Comparison of ENCODE assay signal across 36 cellular contexts in the genomic region with DNA sequence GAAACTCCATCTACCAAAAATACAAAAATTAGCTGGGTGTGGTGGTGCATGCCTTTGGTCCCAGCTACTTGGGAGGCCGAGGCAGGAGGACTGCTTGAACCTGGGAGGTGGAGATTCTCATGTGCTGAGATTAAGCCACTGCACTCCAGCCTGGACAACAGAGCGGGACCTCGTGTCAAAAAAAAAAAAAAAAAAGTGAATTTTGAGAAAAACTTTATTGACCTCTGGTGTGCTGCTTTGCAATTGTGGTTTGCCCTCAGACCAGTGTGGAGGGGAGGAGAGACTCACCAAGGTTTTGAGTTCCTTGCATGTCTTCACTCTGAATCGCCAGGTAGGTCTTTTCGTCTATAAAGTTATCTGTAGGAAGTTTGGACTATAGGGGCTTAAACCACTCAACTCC.
"Had no signal": no experiment of that assay in that cellular context is flagged by ENCODE, and none has a peak within 500 bp of the region (broad histone marks: within the 10 kb centered on the region; RNA-seq: fewer than 3 reads in every experiment).

No MANE protein-coding gene starts in this region.

- DNase-seq: Karpas-422, Kasumi-1, MG63, MM.1S, MV-4-11, NCI-H1048, NCI-H1092, NCI-H1092 treated with DMSO at 0.1 percent for 48 hours, NCI-H1105, NCI-H1105 treated with DMSO at 0.1 percent for 48 hours, NCI-H1417, NCI-H1417 treated with DMSO at 0.1 percent for 48 hours, NCI-H1436, NCI-H1436 treated with DMSO at 0.1 percent for 48 hours, NCI-H146, NCI-H1694, NCI-H1694 treated with DMSO at 0.1 percent for 48 hours, NCI-H187, NCI-H187 treated with DMSO at 0.1 percent for 48 hours, NCI-H1930, NCI-H2029, NCI-H2029 treated with DMSO at 0.1 percent for 48 hours, NCI-H2081, NCI-H2081 treated with DMSO at 0.1 percent for 48 hours, NCI-H2107, NCI-H2171, NCI-H2171 treated with DMSO at 0.1 percent for 48 hours, NCI-H2227 treated with DMSO at 0.1 percent for 48 hours, NCI-H226, NCI-H345, NCI-H446, NCI-H446 treated with DMSO at 0.1 percent for 48 hours, NCI-H510A, NCI-H510A treated with DMSO at 0.1 percent for 48 hours, NCI-H524 had no signal

- H3K27ac ChIP-seq: KMS-11 had no signal

- H3K27me3 ChIP-seq: MG63 had no signal

- H3K9ac ChIP-seq: KMS-11 had no signal

- H3K9me3 ChIP-seq: MG63 had no signal

- H3K4me2 ChIP-seq: KMS-11 had no signal

- H3K4me3 ChIP-seq: MG63 had no signal

- H3K36me3 ChIP-seq: MG63 had no signal
